26 cellular contexts compared by ENCODE assay signal in the genomic region with DNA sequence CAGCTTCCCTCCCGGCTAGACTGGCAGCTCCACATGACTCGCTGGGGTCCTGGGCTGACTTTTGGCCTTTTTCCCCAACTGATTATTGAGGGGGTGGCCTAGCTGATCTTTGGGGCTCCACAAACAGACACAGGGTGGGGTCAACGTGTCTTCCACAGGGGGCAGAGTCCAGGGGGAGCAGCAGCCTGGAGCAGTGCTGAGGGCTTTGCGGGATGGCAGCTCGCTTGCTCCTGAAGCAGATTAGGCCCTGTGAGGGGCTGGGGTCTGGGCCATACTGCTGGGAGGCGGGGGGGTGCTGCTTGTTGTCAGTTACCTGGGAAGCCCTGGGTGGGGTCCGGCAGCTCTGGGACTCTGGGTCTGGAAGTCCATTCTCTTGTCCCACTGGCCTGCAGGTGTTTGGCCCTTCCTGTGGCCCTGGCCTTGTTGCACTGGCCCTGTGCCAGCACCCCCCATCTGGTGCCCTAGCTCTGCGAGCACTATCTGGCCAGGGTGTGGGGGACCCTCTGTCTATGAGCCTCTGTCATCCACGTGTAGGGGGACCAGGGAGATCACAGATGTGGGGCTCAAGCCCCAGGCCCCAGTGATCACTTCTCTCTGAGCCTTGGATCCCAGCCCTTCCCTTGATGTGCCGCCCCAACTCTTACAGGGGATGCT. TPM values are rescaled to one million over a fixed set of nuclear protein-coding genes. Genes with fewer than 3 reads are reported as not detected.
DNase-seq lines count a peak whose midpoint lies in the region; ATAC-seq, FAIRE-seq and TF ChIP-seq lines count a peak whose summit lies in the region.
"Had no signal": no experiment of that assay in that cellular context is flagged by ENCODE, and none has a peak within 500 bp of the region (broad histone marks: within the 10 kb centered on the region; RNA-seq: fewer than 3 reads in every experiment).

No MANE protein-coding gene starts in this region.

- H2BK20ac ChIP-seq in IMR-90 (ENCODE audit: low read depth, low read length) (no peak overlapping the region; the same call in 1 of the 2 replicates), H1 (ENCODE audit: low read length) (no peak overlapping the region)

- H2BK5ac ChIP-seq in IMR-90 (ENCODE audit: low read depth, low read length, poor library complexity, severe bottlenecking) (no peak overlapping the region), H1 (ENCODE audit: low read depth, low read length) (no peak overlapping the region)

- H3K14ac ChIP-seq in IMR-90 (replicated peaks; ENCODE audit: low read depth, low read length) (no peak overlapping the region), H1 (ENCODE audit: insufficient read length) (no peak overlapping the region)

- intact Hi-C loops in IMR-90 (cut with micrococcal nuclease): no loop called here

- H3K27me3 Mint-ChIP-seq in stimulated activated naive CD8-positive, alpha-beta T cell treated with anti-CD3 and anti-CD28 coated beads, Interleukin-15, amount 100 ng/mL, for 72 hours: no peaks in the 10 kb centered on the region

- TF ChIP-seq POLR2A in IMR-90 (IDR thresholded peaks at IDR 0.05; ENCODE audit: low read depth, low read length) (no peak), H1 (IDR thresholded peaks at IDR 0.05; ENCODE audit: control extremely low read depth in 1 of 2, low read depth in 2 of 2, low read length in 2 of 2) (no peak)

- H2BK15ac ChIP-seq in IMR-90 (ENCODE audit: low read depth, low read length) (no peak overlapping the region), H1 (ENCODE audit: low read length) (0 out of 2 replicates have a peak overlapping the region, but pooled peaks have one; percentile 46)

- no peaks in the 10 kb centered on the region for H3K36me3 ChIP-seq in IMR-90 (ENCODE audit: control insufficient read depth, insufficient read depth, low read length)
- no peaks in the 10 kb centered on the region for H3K36me3 ChIP-seq in H1 (ENCODE audit: control insufficient read depth in 2 of 4, insufficient read depth in 4 of 4, low read length in 3 of 4)
- H3K36me3 ChIP-seq: spleen, tibial nerve had no signal

- peaks cover 2% of the 10 kb centered on the region; the same call in 1 of the 2 replicates for H3K27me3 ChIP-seq in IMR-90 (ENCODE audit: control insufficient read depth, insufficient read depth, low read length)
- H3K27me3 ChIP-seq in H1 (replicated peaks in 1 of 4; ENCODE audit: control insufficient read depth in 3 of 4, extremely low read depth in 1 of 4, insufficient read depth in 3 of 4, low read length in 3 of 4): peaks cover 0 to 27% (median 20%) of the 10 kb centered on the region in 4 experiments; a peak in 6 of 7 replicates

- H2BK120ac ChIP-seq in IMR-90 (ENCODE audit: low read depth, low read length): no peak overlapping the region
- H2BK120ac ChIP-seq in H1 (replicated peaks; ENCODE audit: low read depth, low read length): no peak overlapping the region

- no peak overlapping the region for H3K27ac Mint-ChIP-seq in stimulated activated naive CD8-positive, alpha-beta T cell treated with anti-CD3 and anti-CD28 coated beads, Interleukin-15, amount 100 ng/mL, for 72 hours
- H3K27ac Mint-ChIP-seq: activated CD4-positive, alpha-beta memory T cell treated with anti-CD3 and anti-CD28 coated beads, Interleukin-2, amount 10 ng/mL, durations not matched to agents 7 days and 5 days; CD8-positive, alpha-beta T cell had no signal

- no peak overlapping the region for H2BK12ac ChIP-seq in H1 (ENCODE audit: low read depth, low read length)

- H3K23ac ChIP-seq in IMR-90 (ENCODE audit: low read depth, low read length): no peak overlapping the region
- no peak overlapping the region for H3K23ac ChIP-seq in H1 (ENCODE audit: insufficient read length)

- TF ChIP-seq RAD21 in IMR-90 (IDR thresholded peaks at IDR 0.05; ENCODE audit: low read length) (no peak), H1 (IDR thresholded peaks at IDR 0.05 in 1 of 2, conservative IDR thresholded peaks at IDR 0.05 in 1 of 2; ENCODE audit: low read depth in 2 of 2, low read length in 2 of 2) (no peak)

- H2AFZ ChIP-seq in IMR-90 (replicated peaks; ENCODE audit: low read length, poor library complexity): peak overlapping the region; percentile 39
- no peak overlapping the region for H2AFZ ChIP-seq in H1 (ENCODE audit: low read length)

- no peak overlapping the region for H3K18ac ChIP-seq in IMR-90 (ENCODE audit: low read depth, low read length)
- peak overlapping the region; percentile 19; the same call in 1 of the 2 replicates for H3K18ac ChIP-seq in H1 (ENCODE audit: extremely low read depth, low read length)

- peaks cover 10% of the 10 kb centered on the region; the same call in 1 of the 2 replicates for H3K23me2 ChIP-seq in H1 (ENCODE audit: low read depth, low read length)

- 94% methylated on average over 3 of the region's 10 CpGs; no CpG with 5 or more reads in 1 of the 2 experiments for WGBS in IMR-90 (ENCODE audit: extremely low coverage in 2 of 2, insufficient read length in 1 of 2), 2 experiments
- WGBS in H1 (ENCODE audit: extremely low coverage in 1 of 2, insufficient coverage in 1 of 2, insufficient read length in 1 of 2, insufficient replicate concordance in 2 of 2, low coverage in 1 of 2, low lambda C conversion rate in 2 of 2, missing lambda C conversion rate in 1 of 2), 2 experiments: 83% methylated on average over 10 of the region's 10 CpGs; no CpG with 5 or more reads in 1 of the 2 experiments

- no peak overlapping the region for H3K4me2 ChIP-seq in IMR-90 (ENCODE audit: low read depth, low read length)
- H3K4me2 ChIP-seq in H1 (ENCODE audit: insufficient read depth in 1 of 2, low read depth in 2 of 2, low read length in 2 of 2): no peak overlapping the region

- H3K4me1 Mint-ChIP-seq in stimulated activated naive CD8-positive, alpha-beta T cell treated with anti-CD3 and anti-CD28 coated beads, Interleukin-15, amount 100 ng/mL, for 72 hours: peaks cover 48% of the 10 kb centered on the region

- H4K5ac ChIP-seq in IMR-90 (ENCODE audit: low read depth, low read length) (no peak overlapping the region), H1 (ENCODE audit: insufficient read length, low read depth, low read length) (no peak overlapping the region)

- no peaks in the 10 kb centered on the region for H4K20me1 ChIP-seq in IMR-90 (ENCODE audit: insufficient read depth, low read length)
- H4K20me1 ChIP-seq in H1 (replicated peaks in 1 of 2; ENCODE audit: control insufficient read depth in 1 of 2, insufficient read depth in 2 of 2, low read length in 2 of 2): peaks cover 0 to under 1% of the 10 kb centered on the region in 2 experiments

- peaks cover 0 to 7% of the 10 kb centered on the region in 2 experiments; a peak in 1 of 4 replicates for H3K79me1 ChIP-seq in IMR-90 (ENCODE audit: low read depth in 1 of 2, low read length in 2 of 2)
- H3K79me1 ChIP-seq in H1 (ENCODE audit: low read depth, low read length): no peaks in the 10 kb centered on the region

- no peak for TF ChIP-seq EP300 in H1 (IDR thresholded peaks at IDR 0.05; ENCODE audit: borderline replicate concordance in 1 of 2, low read depth in 2 of 2, low read length in 2 of 2)

- H3K27ac ChIP-seq in C4-2B (peak overlapping the region; percentile 63), IMR-90 (ENCODE audit: insufficient read depth, low read length) (no peak overlapping the region), H1 (ENCODE audit: low read depth, low read length) (no peak overlapping the region)
- H3K27ac ChIP-seq: spleen had no signal

- H3K79me2 ChIP-seq in H1 (ENCODE audit: control insufficient read depth in 1 of 2, insufficient read depth in 2 of 2, low read length in 2 of 2): no peaks in the 10 kb centered on the region

- peaks cover 5% of the 10 kb centered on the region for H3K4me1 ChIP-seq in IMR-90 (ENCODE audit: control insufficient read depth, insufficient read depth, low read length)
- H3K4me1 ChIP-seq in H1 (replicated peaks in 1 of 4; ENCODE audit: control insufficient read depth in 3 of 4, insufficient read depth in 4 of 4, low read length in 3 of 4): peaks cover 0 to 28% (median 21%) of the 10 kb centered on the region in 4 experiments; a peak in 6 of 7 replicates

- TF ChIP-seq CTCF in C4-2B (conservative IDR thresholded peaks at IDR 0.05) (no peak), IMR-90 (conservative IDR thresholded peaks at IDR 0.05; ENCODE audit: low read depth, low read length) (no peak), H1 (IDR thresholded peaks at IDR 0.05; ENCODE audit: control extremely low read depth in 1 of 3, insufficient read depth in 1 of 3, low read depth in 1 of 3, low read length in 3 of 3) (no peak)

- FAIRE-seq in H1 (lab: Jason Lieb, UNC): no peak
- FAIRE-seq: endometrium had no signal

- POLR2A ChIA-PET in IMR-90 (lab: Charles Lee; ENCODE audit: unreplicated experiment): interaction anchor here (0.5 kb wide), 1 partner anchor 314 kb away, joined by 3 read pairs; no protein-coding TSS in a partner anchor
- POLR2A ChIA-PET in H1 (lab: Charles Lee; ENCODE audit: partially characterized antibody): interaction anchor here (2.7 kb wide), 1 partner anchor 16 kb away, joined by 8 read pairs; a partner anchor contains a TSS

- dilution Hi-C loops in IMR-90 (cut with HindIII; ENCODE audit: low sequenced_read_pairs, unreplicated experiment): no loop called here

- no peaks in the 10 kb centered on the region for H3K9me3 ChIP-seq in IMR-90 (ENCODE audit: control insufficient read depth, insufficient read depth, low read length)
- no peaks in the 10 kb centered on the region for H3K9me3 ChIP-seq in H1 (ENCODE audit: insufficient read depth in 2 of 2, low read depth in 1 of 2, low read length in 1 of 2)
- H3K9me3 ChIP-seq: spleen, tibial nerve had no signal

- no peak overlapping the region for H3K4me3 Mint-ChIP-seq in stimulated activated naive CD8-positive, alpha-beta T cell treated with anti-CD3 and anti-CD28 coated beads, Interleukin-15, amount 100 ng/mL, for 72 hours
- H3K4me3 Mint-ChIP-seq: activated CD4-positive, alpha-beta memory T cell treated with anti-CD3 and anti-CD28 coated beads, Interleukin-2, amount 10 ng/mL, durations not matched to agents 7 days and 5 days; CD8-positive, alpha-beta T cell had no signal

- H3K9ac ChIP-seq in IMR-90 (ENCODE audit: low read depth, low read length) (no peak overlapping the region), H1 (replicated peaks in 1 of 4; ENCODE audit: extremely low read depth in 1 of 4, low read depth in 3 of 4, low read length in 3 of 4) (no peak overlapping the region)

- no peak for DNase-seq in IMR-90
- DNase-seq in H1 (ENCODE audit: low read depth in 1 of 2, low spot score in 2 of 2): no peak
- DNase-seq in stimulated activated naive CD8-positive, alpha-beta T cell treated with anti-CD3 and anti-CD28 coated beads, Interleukin-15, amount 100 ng/mL, for 72 hours: no peak
- DNase-seq in NCI-H2029 (lab: John Stamatoyannopoulos, UW): no peak
- DNase-seq: activated CD4-positive, alpha-beta memory T cell treated with anti-CD3 and anti-CD28 coated beads, Interleukin-2, amount 10 ng/mL, durations not matched to agents 7 days and 5 days; activated gamma-delta T cell; CD8-positive, alpha-beta T cell; GF-D8; KBM-7; NCI-H1436 treated with DMSO at 0.1 percent for 48 hours; NCI-H2171; NCI-H524; stimulated activated CD4-positive, alpha-beta T cell treated with anti-CD3 and anti-CD28 coated beads, Interleukin-4, amount 100 ng/mL, for 4 hours; stimulated activated naive CD8-positive, alpha-beta T cell treated with anti-CD3 and anti-CD28 coated beads, Interleukin-15, Interleukin-2, amounts not matched to agents 100 U/mL and 50 U/mL, for 24 hours; T1000 had no signal

- no TSS peak for BruUV-seq in IMR-90 (replicated peaks; lab: Mats Ljungman, UMichigan)

- H4K8ac ChIP-seq in IMR-90 (ENCODE audit: low read depth in 2 of 2, low read length in 2 of 2): no peak overlapping the region
- no peak overlapping the region for H4K8ac ChIP-seq in H1 (ENCODE audit: extremely low read depth, insufficient read depth, low read length)

- CTCF ChIA-PET in IMR-90 (lab: Yijun Ruan, JAX): no interaction called here
- CTCF ChIA-PET in H1 (lab: Charles Lee; ENCODE audit: partially characterized antibody): interaction anchor here (1.0 to 1.7 kb wide), 3 partner anchors 11 to 33 kb away, joined by 3 to 5 read pairs (median 3); no protein-coding TSS in a partner anchor

- no peak overlapping the region for H3K4ac ChIP-seq in IMR-90 (ENCODE audit: low read depth, low read length)
- H3K4ac ChIP-seq in H1 (replicated peaks; ENCODE audit: insufficient read length, low read depth, low read length): no peak overlapping the region

- H3K9me1 ChIP-seq in IMR-90 (ENCODE audit: insufficient read depth, low read length): no peaks in the 10 kb centered on the region

- ATAC-seq in IMR-90 (ENCODE audit: low read depth) (no peak), GM21360 (IDR thresholded peaks at IDR 0.05; ENCODE audit: unreplicated experiment) (no peak)
- no peak for ATAC-seq in stimulated activated naive CD8-positive, alpha-beta T cell treated with anti-CD3 and anti-CD28 coated beads, Interleukin-15, amount 100 ng/mL, for 72 hours
- ATAC-seq: activated CD4-positive, CD25-positive, alpha-beta regulatory T cell treated with anti-CD3 and anti-CD28 coated beads, Interleukin-2, amount 50 U/mL, for 24 hours; CD8-positive, alpha-beta T cell; HCT116; stimulated activated naive CD8-positive, alpha-beta T cell treated with anti-CD3 and anti-CD28 coated beads, Interleukin-15, Interleukin-2, amounts not matched to agents 100 U/mL and 50 U/mL, for 24 hours had no signal

- in situ Hi-C loops in IMR-90 (cut with MboI; ENCODE audit: low sequenced_read_pairs): loop anchor here (5.0 to 25.0 kb wide), 2 partner anchors 130 to 355 kb away; a partner anchor contains a TSS

- no peaks in the 10 kb centered on the region for H3K9me3 Mint-ChIP-seq in stimulated activated naive CD8-positive, alpha-beta T cell treated with anti-CD3 and anti-CD28 coated beads, Interleukin-15, amount 100 ng/mL, for 72 hours
- H3K9me3 Mint-ChIP-seq: activated CD4-positive, alpha-beta memory T cell treated with anti-CD3 and anti-CD28 coated beads, Interleukin-2, amount 10 ng/mL, durations not matched to agents 7 days and 5 days; CD8-positive, alpha-beta T cell had no signal

- H3K4me3 ChIP-seq in IMR-90 (ENCODE audit: insufficient read depth, low read depth, low read length): no peak overlapping the region
- no peak overlapping the region for H3K4me3 ChIP-seq in H1 (ENCODE audit: extremely low read depth in 1 of 4, insufficient read depth in 2 of 4, low read depth in 3 of 4, low read length in 4 of 4)
- H3K4me3 ChIP-seq: spleen, tibial nerve had no signal

- H4K91ac ChIP-seq in IMR-90 (ENCODE audit: insufficient read depth, low read depth, low read length) (no peak overlapping the region), H1 (replicated peaks; ENCODE audit: insufficient read length, low read length) (no peak overlapping the region)

- no peak overlapping the region for H2AK5ac ChIP-seq in IMR-90 (ENCODE audit: low read depth, low read length)
- H2AK5ac ChIP-seq in H1 (ENCODE audit: low read depth, low read length): 0 out of 2 replicates have a peak overlapping the region, but pooled peaks have one; percentile 24

- H2AK9ac ChIP-seq in IMR-90 (replicated peaks; ENCODE audit: low read depth, low read length, poor library complexity): no peak overlapping the region

- H3K56ac ChIP-seq in IMR-90 (ENCODE audit: extremely low read depth, insufficient read depth, low read length) (no peak overlapping the region), H1 (replicated peaks; ENCODE audit: insufficient read length, low read depth, low read length) (no peak overlapping the region)

RNA-seq across cellular contexts. Expression of a gene that starts 12.3 kb away (rescaled TPM):
- not detected in 2 replicates for total RNA-seq in IMR-90 (2012; rRNA removed)
- polyA plus RNA-seq in IMR-90 (2012; rRNA removed) (not detected in 2 replicates), H1 (2011; rRNA removed) (0.08 TPM in 1 of 2 replicates, not detected in the other)
- 0.08 TPM in 1 of 2 replicates, not detected in the other for polyA plus RNA-seq in IMR-90 (2012; cell fraction: cytosol; rRNA removed)
- 0.22 and 0.33 TPM in 2 replicates for polyA plus RNA-seq in IMR-90 (2012; cell fraction: nucleus; rRNA removed; ENCODE audit: low replicate concordance)
- 0.22 and 0.25 TPM in 2 replicates for total RNA-seq in H1 (2021; fragmentation: NEBNext Ultra II Directional; extraction: Animal tissue kit (Norgen Biotek cat#: 25700))
- polyA plus RNA-seq in H1 (2011; cell fraction: cytosol; rRNA removed): 0.05 TPM
- polyA plus RNA-seq in H1 (2011; cell fraction: nucleus; rRNA removed): 0.17 TPM
- polyA plus RNA-seq in H1 (2012, experiment 1 of 2): 0.13 to 0.29 TPM in 2 of 4 replicates, not detected in the others
- polyA plus RNA-seq in H1 (2012, experiment 2 of 2): 0.13 TPM
- polyA plus RNA-seq in H1 (2013, experiment 1 of 2): 0.04 TPM
- polyA plus RNA-seq in H1 (2013, experiment 2 of 2): 0.04 TPM
- polyA minus RNA-seq in H1 (2011; rRNA and poly(A)+ RNA removed): 0.28 TPM in 1 of 2 replicates, not detected in the other
- not detected for polyA minus RNA-seq in H1 (2011; cell fraction: cytosol; rRNA and poly(A)+ RNA removed)
- not detected for polyA minus RNA-seq in H1 (2011; cell fraction: nucleus; rRNA and poly(A)+ RNA removed)
- total RNA-seq: activated CD4-positive, alpha-beta memory T cell treated with anti-CD3 and anti-CD28 coated beads, Interleukin-2, amount 10 ng/mL, durations not matched to agents 7 days and 5 days; CD8-positive, alpha-beta T cell; fibroblast of lung; glomerular endothelial cell; lung microvascular endothelial cell; osteocyte had no signal
- polyA plus RNA-seq: fibroblast of lung had no signal

RNA-seq across cellular contexts. Expression of a gene that starts 13.8 kb away (rescaled TPM):
- 1.3 and 1.7 TPM in 2 replicates for total RNA-seq in IMR-90 (2012; rRNA removed)
- 4.2 and 4.6 TPM in 2 replicates for polyA plus RNA-seq in IMR-90 (2012; rRNA removed)
- polyA plus RNA-seq in IMR-90 (2012; cell fraction: cytosol; rRNA removed): 3.1 and 5.7 TPM in 2 replicates
- polyA plus RNA-seq in IMR-90 (2012; cell fraction: nucleus; rRNA removed; ENCODE audit: low replicate concordance): 32.3 and 65.2 TPM in 2 replicates
- 0.50 and 0.65 TPM in 2 replicates for total RNA-seq in H1 (2021; fragmentation: NEBNext Ultra II Directional; extraction: Animal tissue kit (Norgen Biotek cat#: 25700))
- 0.13 and 0.36 TPM in 2 replicates for polyA plus RNA-seq in H1 (2011; rRNA removed)
- 0.43 TPM for polyA plus RNA-seq in H1 (2011; cell fraction: cytosol; rRNA removed)
- polyA plus RNA-seq in H1 (2011; cell fraction: nucleus; rRNA removed): 1.1 TPM
- polyA plus RNA-seq in H1 (2012, experiment 1 of 2): 0.17 to 0.35 TPM (median 0.24 TPM) in 3 of 4 replicates, not detected in the other
- polyA plus RNA-seq in H1 (2012, experiment 2 of 2): not detected
- polyA plus RNA-seq in H1 (2013, experiment 1 of 2): 0.08 TPM
- 0.09 TPM for polyA plus RNA-seq in H1 (2013, experiment 2 of 2)
- 0.22 and 0.32 TPM in 2 replicates for polyA minus RNA-seq in H1 (2011; rRNA and poly(A)+ RNA removed)
- polyA minus RNA-seq in H1 (2011; cell fraction: cytosol; rRNA and poly(A)+ RNA removed): not detected
- polyA minus RNA-seq in H1 (2011; cell fraction: nucleus; rRNA and poly(A)+ RNA removed): 1.5 TPM

RNA-seq across cellular contexts. Expression of a gene that starts 16.0 kb away (rescaled TPM):
- 14.0 and 15.3 TPM in 2 replicates for total RNA-seq in IMR-90 (2012; rRNA removed)
- 18.5 and 23.3 TPM in 2 replicates for polyA plus RNA-seq in IMR-90 (2012; rRNA removed)
- polyA plus RNA-seq in IMR-90 (2012; cell fraction: cytosol; rRNA removed): 18.5 and 21.4 TPM in 2 replicates
- polyA plus RNA-seq in IMR-90 (2012; cell fraction: nucleus; rRNA removed; ENCODE audit: low replicate concordance): 113 and 229 TPM in 2 replicates
- 29.7 and 35.4 TPM in 2 replicates for total RNA-seq in H1 (2021; fragmentation: NEBNext Ultra II Directional; extraction: Animal tissue kit (Norgen Biotek cat#: 25700))
- polyA plus RNA-seq in H1 (2011; rRNA removed): 20.1 and 24.4 TPM in 2 replicates
- polyA plus RNA-seq in H1 (2011; cell fraction: cytosol; rRNA removed): 24.0 TPM
- 110 TPM for polyA plus RNA-seq in H1 (2011; cell fraction: nucleus; rRNA removed)
- 20.2 to 27.0 TPM (median 21.6 TPM) in 4 replicates for polyA plus RNA-seq in H1 (2012, experiment 1 of 2)
- polyA plus RNA-seq in H1 (2012, experiment 2 of 2): 14.8 TPM
- polyA plus RNA-seq in H1 (2013, experiment 1 of 2): 12.0 TPM
- polyA plus RNA-seq in H1 (2013, experiment 2 of 2): 11.1 TPM
- 24.4 and 25.4 TPM in 2 replicates for polyA minus RNA-seq in H1 (2011; rRNA and poly(A)+ RNA removed)
- 24.7 TPM for polyA minus RNA-seq in H1 (2011; cell fraction: cytosol; rRNA and poly(A)+ RNA removed)
- 116 TPM for polyA minus RNA-seq in H1 (2011; cell fraction: nucleus; rRNA and poly(A)+ RNA removed)

RNA-seq across cellular contexts. Expression of a gene that starts 44.2 kb away (rescaled TPM):
- total RNA-seq in IMR-90 (2012; rRNA removed): 8.1 and 10.9 TPM in 2 replicates
- 22.3 and 23.0 TPM in 2 replicates for polyA plus RNA-seq in IMR-90 (2012; rRNA removed)
- 23.1 and 35.9 TPM in 2 replicates for polyA plus RNA-seq in IMR-90 (2012; cell fraction: cytosol; rRNA removed)
- polyA plus RNA-seq in IMR-90 (2012; cell fraction: nucleus; rRNA removed; ENCODE audit: low replicate concordance): 23.6 and 41.8 TPM in 2 replicates
- total RNA-seq in H1 (2021; fragmentation: NEBNext Ultra II Directional; extraction: Animal tissue kit (Norgen Biotek cat#: 25700)): 44.4 and 46.0 TPM in 2 replicates
- 35.3 and 54.6 TPM in 2 replicates for polyA plus RNA-seq in H1 (2011; rRNA removed)
- polyA plus RNA-seq in H1 (2011; cell fraction: cytosol; rRNA removed): 39.9 TPM
- 87.5 TPM for polyA plus RNA-seq in H1 (2011; cell fraction: nucleus; rRNA removed)
- polyA plus RNA-seq in H1 (2012, experiment 1 of 2): 35.5 to 45.3 TPM (median 42.8 TPM) in 4 replicates
- polyA plus RNA-seq in H1 (2012, experiment 2 of 2): 46.9 TPM
- polyA plus RNA-seq in H1 (2013, experiment 1 of 2): 27.5 TPM
- polyA plus RNA-seq in H1 (2013, experiment 2 of 2): 26.7 TPM
- polyA minus RNA-seq in H1 (2011; rRNA and poly(A)+ RNA removed): 15.9 and 21.5 TPM in 2 replicates
- polyA minus RNA-seq in H1 (2011; cell fraction: cytosol; rRNA and poly(A)+ RNA removed): 18.1 TPM
- polyA minus RNA-seq in H1 (2011; cell fraction: nucleus; rRNA and poly(A)+ RNA removed): 16.7 TPM
